Comparison of ENCODE assay signal across 26 cellular contexts in the genomic region with DNA sequence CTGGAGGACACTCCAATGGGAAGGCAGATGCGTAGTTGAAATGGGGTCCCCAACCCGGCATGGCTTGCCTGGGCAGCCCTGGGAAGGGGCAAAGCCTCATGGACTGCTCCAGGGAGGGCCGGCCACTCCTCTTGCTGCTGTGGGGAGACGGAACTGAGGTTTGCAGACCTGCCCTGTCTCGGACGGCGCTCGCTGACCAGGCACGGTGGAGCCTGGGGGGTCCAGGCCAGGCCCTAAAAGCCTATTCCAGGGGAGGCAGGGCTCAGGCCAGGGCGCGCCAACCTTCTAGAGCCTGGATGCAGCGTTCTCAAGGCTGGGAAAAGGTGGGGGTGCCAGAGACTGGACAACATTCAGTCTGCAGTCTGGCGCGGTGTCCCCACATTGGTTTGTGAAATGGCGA. TPM values are rescaled to one million over a fixed set of nuclear protein-coding genes. Genes with fewer than 3 reads are reported as not detected.
"Had no signal": no experiment of that assay in that cellular context is flagged by ENCODE, and none has a peak within 500 bp of the region (broad histone marks: within the 10 kb centered on the region; RNA-seq: fewer than 3 reads in every experiment).

No MANE protein-coding gene starts in this region.

- H3K27ac ChIP-seq: HL-60, SJSA1, SK-N-MC had no signal

- H3K4me3 ChIP-seq: MG63, SJSA1, SK-N-MC had no signal

- ATAC-seq: Panc1, PC-3, Right ventricle myocardium inferior had no signal

- DNase-seq: KBM-7; NCI-H1092; NCI-H1105 treated with DMSO at 0.1 percent for 48 hours; NCI-H1417 treated with DMSO at 0.1 percent for 48 hours; NCI-H146; NCI-H1694 treated with DMSO at 0.1 percent for 48 hours; NCI-H1930; NCI-H2081; NCI-H2107; NCI-H2227 treated with DMSO at 0.1 percent for 48 hours; NCI-H446; NCI-H510A; NCI-H524 treated with DMSO at 0.1 percent for 48 hours; NCI-H69; NCI-H774; NK-92 treated with Interleukin-12 subunit alpha and Interleukin-12 subunit beta, amount 100 ng/mL, for 24 hours; PC-3; SHP77 treated with DMSO at 0.1 percent for 48 hours had no signal

- H3K36me3 ChIP-seq: MG63, SJSA1 had no signal

- H3K9me3 ChIP-seq: MG63, SJSA1 had no signal

- H3K27me3 ChIP-seq: MG63, SJSA1 had no signal

RNA-seq across cellular contexts. Expression of a gene that starts 12.3 kb away (rescaled TPM):
- total RNA-seq: OCI-LY7, PC-3, Right ventricle myocardium inferior, RPMI7951, SJSA1 had no signal

RNA-seq across cellular contexts. Expression of a gene that starts 46.1 kb away (rescaled TPM):
- total RNA-seq: OCI-LY7, PC-3, Right ventricle myocardium inferior, RPMI7951, SJSA1 had no signal
